Comparison of ENCODE assay signal across 26 cellular contexts in the genomic region with DNA sequence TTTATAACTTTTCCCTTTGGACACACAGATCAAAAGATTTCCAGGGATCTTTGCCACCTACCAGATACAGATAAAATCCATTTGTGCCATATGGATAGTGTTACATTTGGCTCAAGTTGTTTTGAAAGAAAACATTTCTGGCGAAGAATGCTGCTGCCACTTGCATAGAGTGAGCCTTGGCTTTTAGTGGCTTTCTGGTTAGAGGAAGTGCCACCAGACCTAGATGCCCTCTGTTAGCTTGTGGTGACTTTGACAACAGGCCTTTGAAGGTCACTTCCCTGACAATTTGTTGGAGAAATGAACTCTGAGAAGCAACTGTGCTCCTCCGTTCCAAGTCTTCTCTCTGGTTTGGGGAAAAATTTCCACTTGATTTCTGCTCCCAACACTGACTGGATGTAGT.
"Had no signal": no experiment of that assay in that cellular context is flagged by ENCODE, and none has a peak within 500 bp of the region (broad histone marks: within the 10 kb centered on the region; RNA-seq: fewer than 3 reads in every experiment).

No MANE protein-coding gene starts in this region.

- H3K4me3 ChIP-seq: lower lobe of right lung, ovary, psoas muscle, right atrium auricular region, spleen, thyroid gland, upper lobe of right lung had no signal

- H3K4me3 Mint-ChIP-seq: activated naive CD8-positive, alpha-beta T cell treated with anti-CD3 and anti-CD28 coated beads for 36 hours; activated T-cell treated with anti-CD3 and anti-CD28 coated beads, Interleukin-2, amount 50 U/mL, for 24 hours; activated T-helper 17 cell treated with anti-CD3 and anti-CD28 coated beads, Interleukin-2, amount 50 U/mL, for 72 hours; T-helper 1 cell treated with Interleukin-12 subunit alpha and Interleukin-12 subunit beta and Interleukin-4 antibody, amounts not matched to agents 30 μg/mL and 1 μg/mL, for 36 hours had no signal

- H3K9me3 Mint-ChIP-seq: activated naive CD8-positive, alpha-beta T cell treated with anti-CD3 and anti-CD28 coated beads for 36 hours; stimulated activated naive CD8-positive, alpha-beta T cell treated with anti-CD3 and anti-CD28 coated beads, Interleukin-15, Interleukin-2, amounts not matched to agents 100 ng/mL and 50 ng/mL, for 24 hours; T-helper 1 cell treated with Interleukin-12 subunit alpha and Interleukin-12 subunit beta and Interleukin-4 antibody, amounts not matched to agents 30 μg/mL and 1 μg/mL, for 36 hours had no signal

- H3K27ac Mint-ChIP-seq: T-helper 1 cell treated with Interleukin-12 subunit alpha and Interleukin-12 subunit beta and Interleukin-4 antibody, amounts not matched to agents 30 μg/mL and 1 μg/mL, for 36 hours had no signal

- H3K9me3 ChIP-seq: lower lobe of right lung, neutrophil, ovary, psoas muscle, right atrium auricular region, thyroid gland, upper lobe of right lung had no signal

- DNase-seq: activated CD8-positive, alpha-beta memory T cell treated with anti-CD3 and anti-CD28 coated beads for 24 hours; activated CD8-positive, alpha-beta memory T cell treated with anti-CD3 and anti-CD28 coated beads, Interleukin-2, amount 50 U/mL, for 4 hours; activated naive CD8-positive, alpha-beta T cell treated with anti-CD3 and anti-CD28 coated beads for 36 hours; activated T-cell treated with anti-CD3 and anti-CD28 coated beads, Interleukin-2, amount 50 U/mL, for 24 hours; central memory CD4-positive, alpha-beta T cell; dermis blood vessel endothelial cell; effector CD8-positive, alpha-beta T cell; erythroblast; foreskin fibroblast; kidney; lower lobe of right lung; naive thymus-derived CD4-positive, alpha-beta T cell; ovary; psoas muscle; spleen; stimulated activated CD4-positive, alpha-beta T cell treated with anti-CD3 and anti-CD28 coated beads, Interleukin-4, amount 100 ng/mL, for 4 hours; substantia nigra; T1000; thyroid gland; upper lobe of right lung had no signal

- H3K27me3 ChIP-seq: neutrophil, ovary, right atrium auricular region, spleen, thyroid gland, upper lobe of right lung had no signal

- H3K36me3 ChIP-seq: lower lobe of right lung, neutrophil, ovary, right atrium auricular region, spleen, thyroid gland, upper lobe of right lung had no signal

- H3K27me3 Mint-ChIP-seq: activated naive CD8-positive, alpha-beta T cell treated with anti-CD3 and anti-CD28 coated beads for 36 hours; activated T-cell treated with anti-CD3 and anti-CD28 coated beads, Interleukin-2, amount 50 U/mL, for 24 hours; activated T-helper 17 cell treated with anti-CD3 and anti-CD28 coated beads, Interleukin-2, amount 50 U/mL, for 72 hours; naive thymus-derived CD4-positive, alpha-beta T cell; stimulated activated naive CD8-positive, alpha-beta T cell treated with anti-CD3 and anti-CD28 coated beads, Interleukin-15, Interleukin-2, amounts not matched to agents 100 ng/mL and 50 ng/mL, for 24 hours had no signal

- H3K4me1 ChIP-seq: lower lobe of right lung, psoas muscle, right atrium auricular region, spleen, thyroid gland, upper lobe of right lung had no signal

- ATAC-seq: left lobe of liver; lower lobe of right lung; naive thymus-derived CD4-positive, alpha-beta T cell; psoas muscle; upper lobe of right lung had no signal
